18 cellular contexts compared by ENCODE assay signal in the genomic region with DNA sequence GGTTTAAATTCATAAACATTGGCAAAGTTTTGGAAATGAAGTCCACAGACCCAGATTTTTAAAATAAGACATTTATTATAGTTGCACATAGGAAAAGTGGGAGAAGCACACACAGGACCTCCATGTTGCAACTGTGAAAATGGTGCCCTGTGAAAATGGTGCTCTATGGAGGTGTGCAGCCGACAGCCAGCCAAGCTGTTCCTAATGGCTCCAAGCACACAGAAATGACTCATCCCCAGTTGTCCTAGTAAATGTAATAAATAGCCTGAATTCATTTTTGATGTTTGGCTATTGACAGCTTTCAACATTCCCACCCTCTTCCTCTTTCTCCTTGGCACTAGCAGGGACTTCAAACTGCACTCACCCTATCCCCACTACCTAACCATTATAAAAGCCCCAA.
DNase-seq lines count a peak whose midpoint lies in the region; FAIRE-seq and TF ChIP-seq lines count a peak whose summit lies in the region.
"Had no signal": no experiment of that assay in that cellular context is flagged by ENCODE, and none has a peak within 500 bp of the region (broad histone marks: within the 10 kb centered on the region; RNA-seq: fewer than 3 reads in every experiment).

No MANE protein-coding gene starts in this region.

- no peaks in the 10 kb centered on the region for H4K20me1 ChIP-seq in endothelial cell of umbilical vein (replicated peaks; ENCODE audit: control insufficient read depth, extremely low read depth, insufficient read depth, low read length)

- no peaks in the 10 kb centered on the region for H3K9me1 ChIP-seq in endothelial cell of umbilical vein (replicated peaks; ENCODE audit: control insufficient read depth, extremely low read depth, insufficient read depth, low read length)

- peaks cover 16% of the 10 kb centered on the region for H3K4me1 ChIP-seq in endothelial cell of umbilical vein (ENCODE audit: control insufficient read depth, extremely low read depth, insufficient read depth, low read length)

- H3K27ac ChIP-seq in endothelial cell of umbilical vein (ENCODE audit: insufficient read depth, low read depth, low read length): no peak overlapping the region
- H3K27ac ChIP-seq: GM23248 had no signal

- no peak for TF ChIP-seq CTCF in endothelial cell of umbilical vein (IDR thresholded peaks at IDR 0.05; ENCODE audit: extremely low read depth in 1 of 2, insufficient read depth in 1 of 2, low read depth in 1 of 2, low read length in 2 of 2)

- H2AFZ ChIP-seq in endothelial cell of umbilical vein (ENCODE audit: low read depth, low read length): no peak overlapping the region
- H2AFZ ChIP-seq: GM23248 had no signal

- DNase-seq in HT1080 (ENCODE audit: low read depth) (peak; percentile 23), MG63 (peak; percentile 4), endothelial cell of umbilical vein (ENCODE audit: low read depth, low spot score) (no peak), renal cortical epithelial cell (ENCODE audit: low read depth) (peak; percentile 19), epidermal melanocyte (ENCODE audit: insufficient read length, low spot score) (no peak), GOT3 (lab: John Stamatoyannopoulos, UW) (no peak)
- no peak for DNase-seq in activated CD8-positive, alpha-beta memory T cell treated with anti-CD3 and anti-CD28 coated beads, Interleukin-2, amount 50 U/mL, for 4 hours
- DNase-seq: C1 segment of cervical spinal cord; Calu3; CD4-positive, alpha-beta T cell; DMS 273 treated with DMSO at 0.1 percent for 48 hours; DMS79 treated with DMSO at 0.1 percent for 48 hours; EL; GDM1; GM23248; H7 had no signal

- FAIRE-seq in endothelial cell of umbilical vein (lab: Jason Lieb, UNC): no peak
- FAIRE-seq: A204.1, GM12892 had no signal

- POLR2A ChIA-PET in endothelial cell of umbilical vein (lab: Charles Lee): no interaction called here

- H3K4me3 ChIP-seq in MG63 (no peak overlapping the region), endothelial cell of umbilical vein (replicated peaks in 1 of 3; ENCODE audit: insufficient read depth in 1 of 3, low read depth in 1 of 3, low read length in 3 of 3) (no peak overlapping the region)
- H3K4me3 ChIP-seq: GM23248 had no signal

- H3K4me2 ChIP-seq in endothelial cell of umbilical vein (ENCODE audit: insufficient read depth, low read length): no peak overlapping the region

- no peak for TF ChIP-seq POLR2A in endothelial cell of umbilical vein (IDR thresholded peaks at IDR 0.05; ENCODE audit: low read depth, low read length)

- H3K9ac ChIP-seq in endothelial cell of umbilical vein (replicated peaks; ENCODE audit: extremely low read depth, insufficient read depth, low read length): no peak overlapping the region
- H3K9ac ChIP-seq: GM23248 had no signal

- CTCF ChIA-PET in endothelial cell of umbilical vein (lab: Charles Lee): no interaction called here

- BruUV-seq in endothelial cell of umbilical vein (replicated peaks; lab: Mats Ljungman, UMichigan): no TSS peak

- H3K9me3 ChIP-seq in MG63 (no peaks in the 10 kb centered on the region), endothelial cell of umbilical vein (replicated peaks; ENCODE audit: control insufficient read depth, insufficient read depth, low read length) (no peaks in the 10 kb centered on the region)

- intact Hi-C loops in endothelial cell of umbilical vein (cut with micrococcal nuclease): loop anchor here (2.0 kb wide), 1 partner anchor 41 kb away; no protein-coding TSS in a partner anchor

- H3K27me3 ChIP-seq in MG63 (no peaks in the 10 kb centered on the region), endothelial cell of umbilical vein (ENCODE audit: control insufficient read depth in 2 of 2, insufficient read depth in 2 of 2, low read length in 2 of 2) (no peaks in the 10 kb centered on the region)

- dilution Hi-C loops in endothelial cell of umbilical vein (cut with MboI; ENCODE audit: extremely low pct_ligation_motif_present, low sequenced_read_pairs): no loop called here

- no peaks in the 10 kb centered on the region for H3K79me2 ChIP-seq in endothelial cell of umbilical vein (ENCODE audit: control insufficient read depth, insufficient read depth, low read length)

- H3K36me3 ChIP-seq in MG63: no peaks in the 10 kb centered on the region
- no peaks in the 10 kb centered on the region for H3K36me3 ChIP-seq in endothelial cell of umbilical vein (ENCODE audit: control insufficient read depth in 2 of 2, extremely low read depth in 1 of 2, insufficient read depth in 2 of 2, low read length in 2 of 2)

TF ChIP-seq in endothelial cell of umbilical vein, 7 proteins besides CTCF, POLR2A, EP300 and RAD21:
- TF ChIP-seq FOS (IDR thresholded peaks at IDR 0.05; ENCODE audit: borderline replicate concordance, insufficient read depth, low read length) (peak; percentile 80), MYC (IDR thresholded peaks at IDR 0.05; ENCODE audit: low read depth, low read length) (no peak)
TF ChIP-seq in endothelial cell of umbilical vein: peak in this region for 1.

Comparison
In these comparisons a context has a peak if more than half of its experiments do, and no peak if none do; other contexts are left out.
1. DNase-seq: peak in HT1080 (single experiment), MG63 (single experiment) and renal cortical epithelial cell (single experiment); none in endothelial cell of umbilical vein (single experiment), epidermal melanocyte (single experiment), GOT3 (single experiment) and activated CD8-positive, alpha-beta memory T cell treated with anti-CD3 and anti-CD28 coated beads, Interleukin-2, amount 50 U/mL, for 4 hours (single experiment).